ENCODE assay signal across 31 cellular contexts in the genomic region with DNA sequence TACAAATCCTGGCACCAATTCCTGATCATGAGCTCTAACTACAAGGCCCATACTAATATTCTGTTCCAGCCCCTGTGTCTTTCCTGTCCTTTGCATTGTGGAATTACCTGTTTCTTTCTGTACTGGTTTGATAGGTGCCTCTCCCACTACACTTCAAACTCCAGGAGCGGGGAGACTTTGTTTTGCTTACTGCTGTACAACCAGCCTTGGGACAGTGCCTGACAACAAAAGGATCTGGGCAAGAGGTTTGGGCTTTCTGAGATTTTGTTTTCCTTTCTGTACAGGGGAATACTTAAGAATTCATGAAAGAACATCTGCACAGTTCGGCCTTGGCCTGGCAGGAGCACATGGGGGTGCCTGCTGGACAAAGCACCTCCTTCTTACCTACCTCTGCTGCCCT. TPM values are rescaled to one million over a fixed set of nuclear protein-coding genes. Genes with fewer than 3 reads are reported as not detected.
"Had no signal": no experiment of that assay in that cellular context is flagged by ENCODE, and none has a peak within 500 bp of the region (broad histone marks: within the 10 kb centered on the region; RNA-seq: fewer than 3 reads in every experiment).

No MANE protein-coding gene starts in this region.

- H3K4me3 Mint-ChIP-seq: effector memory CD8-positive, alpha-beta T cell; naive thymus-derived CD4-positive, alpha-beta T cell; stimulated activated memory B cell treated with anti-CD40 and anti-IgM and Interleukin-4, amounts not matched to agents 10 μg/mL and 1 μg/mL and 100 μg/mL, for 72 hours had no signal

- H3K9me3 ChIP-seq: esophagus squamous epithelium, heart right ventricle, psoas muscle, sigmoid colon, thoracic aorta had no signal

- H3K27me3 Mint-ChIP-seq: effector memory CD8-positive, alpha-beta T cell; naive thymus-derived CD4-positive, alpha-beta T cell; stimulated activated memory B cell treated with anti-CD40 and anti-IgM and Interleukin-4, amounts not matched to agents 10 μg/mL and 1 μg/mL and 100 μg/mL, for 72 hours had no signal

- H3K4me1 ChIP-seq: esophagus squamous epithelium, psoas muscle, sigmoid colon had no signal

- H3K9me3 Mint-ChIP-seq: effector memory CD8-positive, alpha-beta T cell; stimulated activated memory B cell treated with anti-CD40 and anti-IgM and Interleukin-4, amounts not matched to agents 10 μg/mL and 1 μg/mL and 100 μg/mL, for 72 hours had no signal

- H3K27ac ChIP-seq: coronary artery, esophagus squamous epithelium, heart right ventricle, psoas muscle, sigmoid colon, thoracic aorta had no signal

- ATAC-seq: effector memory CD8-positive, alpha-beta T cell; heart right ventricle; naive thymus-derived CD4-positive, alpha-beta T cell; psoas muscle; right cardiac atrium; stimulated activated memory B cell treated with anti-CD40 and anti-IgM and Interleukin-4, amounts not matched to agents 10 μg/mL and 1 μg/mL and 100 μg/mL, for 72 hours; stimulated activated naive CD8-positive, alpha-beta T cell treated with anti-CD3 and anti-CD28 coated beads, Interleukin-15, Interleukin-2, amounts not matched to agents 100 U/mL and 50 U/mL, for 24 hours had no signal

- H3K27me3 ChIP-seq: esophagus squamous epithelium, heart right ventricle, sigmoid colon had no signal

- DNase-seq: effector memory CD8-positive, alpha-beta T cell; erythroblast; esophagus squamous epithelium; foreskin melanocyte; glutamatergic neuron; heart right ventricle; hippocampal formation; kidney glomerular epithelial cell; mammary epithelial cell; mesendoderm; midbrain; naive thymus-derived CD4-positive, alpha-beta T cell; nucleus accumbens; posterior cingulate gyrus; psoas muscle; right cardiac atrium; sigmoid colon; stimulated activated CD4-positive, alpha-beta T cell treated with anti-CD3 and anti-CD28 coated beads, Interleukin-2, amount 100 ng/mL, for 24 hours; stimulated activated CD4-positive, alpha-beta T cell treated with anti-CD3 and anti-CD28 coated beads, Interleukin-4, amount 100 ng/mL, for 4 hours; stimulated activated naive CD8-positive, alpha-beta T cell treated with anti-CD3 and anti-CD28 coated beads, Interleukin-15, Interleukin-2, amounts not matched to agents 100 U/mL and 50 U/mL, for 24 hours; substantia nigra; trophoblast cell had no signal

- H3K4me1 Mint-ChIP-seq: stimulated activated memory B cell treated with anti-CD40 and anti-IgM and Interleukin-4, amounts not matched to agents 10 μg/mL and 1 μg/mL and 100 μg/mL, for 72 hours had no signal

- H3K4me3 ChIP-seq: coronary artery, esophagus squamous epithelium, heart right ventricle, psoas muscle, sigmoid colon, thoracic aorta had no signal

- H3K27ac Mint-ChIP-seq: effector memory CD8-positive, alpha-beta T cell; stimulated activated memory B cell treated with anti-CD40 and anti-IgM and Interleukin-4, amounts not matched to agents 10 μg/mL and 1 μg/mL and 100 μg/mL, for 72 hours had no signal

RNA-seq across cellular contexts. Expression of a gene that starts 56.5 kb away (rescaled TPM):
- total RNA-seq: cardiac septum; esophagus squamous epithelium; heart right ventricle; mucosa of gallbladder; naive thymus-derived CD4-positive, alpha-beta T cell; osteocyte; psoas muscle; right cardiac atrium; sigmoid colon; skeletal muscle tissue; thoracic aorta; urinary bladder had no signal
- polyA plus RNA-seq: heart right ventricle, neural cell, psoas muscle, right cardiac atrium, sigmoid colon, urinary bladder had no signal
